In the genomic region with DNA sequence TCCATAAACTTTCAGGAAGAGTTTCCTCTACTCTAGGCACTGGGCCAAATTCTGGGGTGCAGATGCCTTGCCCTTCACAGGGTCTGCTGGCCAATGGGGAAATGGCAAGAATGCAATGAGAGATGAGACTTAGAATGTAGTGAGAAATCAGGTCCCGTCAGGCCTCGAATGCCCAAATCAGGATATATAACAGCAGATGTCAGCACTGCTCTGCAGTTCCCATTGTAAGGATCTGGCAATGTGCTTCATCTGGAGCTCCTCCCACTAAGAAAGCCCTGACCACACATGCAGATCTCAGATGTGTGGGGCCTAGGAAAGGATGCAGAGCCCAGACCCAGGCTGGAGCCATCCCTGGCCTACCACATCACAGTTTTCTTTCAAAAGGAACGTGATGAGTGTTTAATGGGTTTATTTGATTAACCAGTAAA, we compare ENCODE assay signal across 10 cellular contexts. TPM values are rescaled to one million over a fixed set of nuclear protein-coding genes. Genes with fewer than 3 reads are reported as not detected.
A peak's percentile ranks its signal among the peaks of the same experiment; 100 is the strongest.
DNase-seq lines count a peak whose midpoint lies in the region; ATAC-seq and TF ChIP-seq lines count a peak whose summit lies in the region.
"Had no signal": no experiment of that assay in that cellular context is flagged by ENCODE, and none has a peak within 500 bp of the region (broad histone marks: within the 10 kb centered on the region; RNA-seq: fewer than 3 reads in every experiment).

No MANE protein-coding gene starts in this region.

- ATAC-seq in stimulated activated memory B cell treated with anti-CD40 and anti-IgM and Interleukin-4, amounts not matched to agents 10 μg/mL and 1 μg/mL and 100 μg/mL, for 72 hours, result no peak

- TF ChIP-seq CTCF in astrocyte of the cerebellum (IDR thresholded peaks at IDR 0.05; ENCODE audit: low read depth, low read length, missing control alignments), result peak; percentile 43
- no peak for TF ChIP-seq CTCF in suprapubic skin (IDR thresholded peaks at IDR 0.05)

- H3K9me3 Mint-ChIP-seq in stimulated activated memory B cell treated with anti-CD40 and anti-IgM and Interleukin-4, amounts not matched to agents 10 μg/mL and 1 μg/mL and 100 μg/mL, for 72 hours, result no peaks in the 10 kb centered on the region

- peaks cover 11% of the 10 kb centered on the region for H3K27me3 Mint-ChIP-seq in stimulated activated memory B cell treated with anti-CD40 and anti-IgM and Interleukin-4, amounts not matched to agents 10 μg/mL and 1 μg/mL and 100 μg/mL, for 72 hours

- no peak overlapping the region for H3K4me3 Mint-ChIP-seq in stimulated activated memory B cell treated with anti-CD40 and anti-IgM and Interleukin-4, amounts not matched to agents 10 μg/mL and 1 μg/mL and 100 μg/mL, for 72 hours
- H3K4me3 Mint-ChIP-seq: B cell, naive B cell had no signal

- H3K4me1 Mint-ChIP-seq in stimulated activated memory B cell treated with anti-CD40 and anti-IgM and Interleukin-4, amounts not matched to agents 10 μg/mL and 1 μg/mL and 100 μg/mL, for 72 hours, result no peaks in the 10 kb centered on the region
- H3K4me1 Mint-ChIP-seq: B cell, naive B cell had no signal

- H3K4me1 ChIP-seq in suprapubic skin, result peaks cover 70% of the 10 kb centered on the region

- TF ChIP-seq POLR2A in suprapubic skin (IDR thresholded peaks at IDR 0.05), result no peak

- no peak overlapping the region for H3K4me3 ChIP-seq in astrocyte of the cerebellum (ENCODE audit: low read depth, low read length)
- H3K4me3 ChIP-seq in suprapubic skin, result no peak overlapping the region

- no peaks in the 10 kb centered on the region for H3K27me3 ChIP-seq in suprapubic skin

- H3K27ac ChIP-seq in suprapubic skin, result no peak overlapping the region

- no peak for TF ChIP-seq EP300 in suprapubic skin (IDR thresholded peaks at IDR 0.05)

- in situ Hi-C loops in astrocyte of the cerebellum (cut with HindIII; ENCODE audit: low sequenced_read_pairs), result no loop called here

- DNase-seq in NCI-H2029 (lab: John Stamatoyannopoulos, UW), result peak; percentile 3
- DNase-seq in NCI-H2029 treated with DMSO at 0.1 percent for 48 hours (lab: John Stamatoyannopoulos, UW), result no peak
- DNase-seq in astrocyte of the cerebellum (ENCODE audit: low read depth), result peak; percentile 82
- peak; percentile 81 for DNase-seq in inferior parietal cortex (ENCODE audit: extremely low spot score)
- DNase-seq in suprapubic skin (ENCODE audit: low spot score in 2 of 2), result peak; percentile 66 to 78
- no peak for DNase-seq in activated T-cell treated with anti-CD3 and anti-CD28 coated beads, Interleukin-2, amount 50 U/mL, for 1 hour
- DNase-seq in effector CD8-positive, alpha-beta T cell (lab: John Stamatoyannopoulos, UW), result no peak
- DNase-seq: naive B cell had no signal

- H3K9me3 ChIP-seq in suprapubic skin, result no peaks in the 10 kb centered on the region

- no peak overlapping the region for H3K27ac Mint-ChIP-seq in stimulated activated memory B cell treated with anti-CD40 and anti-IgM and Interleukin-4, amounts not matched to agents 10 μg/mL and 1 μg/mL and 100 μg/mL, for 72 hours
- H3K27ac Mint-ChIP-seq: B cell, naive B cell had no signal

- no peaks in the 10 kb centered on the region for H3K36me3 Mint-ChIP-seq in stimulated activated memory B cell treated with anti-CD40 and anti-IgM and Interleukin-4, amounts not matched to agents 10 μg/mL and 1 μg/mL and 100 μg/mL, for 72 hours
- H3K36me3 Mint-ChIP-seq: naive B cell had no signal

- 10% methylated on average over 3 of the region's 3 CpGs for WGBS in suprapubic skin

- peaks cover 18% of the 10 kb centered on the region for H3K36me3 ChIP-seq in suprapubic skin

RNA-seq across cellular contexts. Expression of a gene that starts 13.9 kb away (rescaled TPM):
- 10 to 100 TPM; 12.1 to 19.7 (median 18.1) TPM for total RNA-seq in suprapubic skin

RNA-seq across cellular contexts. Expression of a gene that starts 16.0 kb away (rescaled TPM):
- 100 to 1,000 TPM in 2 of 4 donors, 10 to 100 TPM in 2; 71.4 to 175 (median 120) TPM for total RNA-seq in suprapubic skin
- total RNA-seq: B cell had no signal

Comparison
In these comparisons a context has a peak if more than half of its experiments do, and no peak if none do; other contexts are left out.
1. DNase-seq: peak in NCI-H2029 (single experiment), astrocyte of the cerebellum (single experiment), inferior parietal cortex (single experiment) and suprapubic skin (2 of 2); none in NCI-H2029 treated with DMSO at 0.1 percent for 48 hours (single experiment), activated T-cell treated with anti-CD3 and anti-CD28 coated beads, Interleukin-2, amount 50 U/mL, for 1 hour (single experiment) and effector CD8-positive, alpha-beta T cell (single experiment).